In genomic region chr11:65644837-65645236, GRCh38 we compare ENCODE assay signal across 19 cellular contexts. TPM values are rescaled to one million over a fixed set of nuclear protein-coding genes. Genes with fewer than 3 reads are reported as not detected.
"Had no signal": no experiment of that assay in that cellular context is flagged by ENCODE, and none has a peak within 500 bp of the region (broad histone marks: within the 10 kb centered on the region; RNA-seq: fewer than 3 reads in every experiment).

No MANE protein-coding gene starts in this region.

- H3K4me3 Mint-ChIP-seq: activated CD8-positive, alpha-beta memory T cell treated with anti-CD3 and anti-CD28 coated beads, Interleukin-2, amount 10 ng/mL, durations not matched to agents 7 days and 5 days; activated naive CD8-positive, alpha-beta T cell treated with anti-CD3 and anti-CD28 coated beads, Interleukin-2, amount 10 ng/mL, durations not matched to agents 7 days and 5 days had no signal

- H3K27me3 ChIP-seq: brain microvascular endothelial cell, tibial artery had no signal

- DNase-seq: activated CD4-positive, alpha-beta T cell treated with anti-CD3 and anti-CD28 coated beads, Interleukin-2, amount 50 U/mL, for 48 hours; activated CD8-positive, alpha-beta memory T cell treated with anti-CD3 and anti-CD28 coated beads, Interleukin-2, amount 10 ng/mL, durations not matched to agents 7 days and 5 days; activated gamma-delta T cell; activated naive CD8-positive, alpha-beta T cell treated with anti-CD3 and anti-CD28 coated beads, Interleukin-2, amount 10 ng/mL, durations not matched to agents 7 days and 5 days; activated T-cell treated with anti-CD3 and anti-CD28 coated beads, Interleukin-2, amount 50 U/mL, for 1 hour; anterior cingulate cortex; brain microvascular endothelial cell; effector memory CD4-positive, alpha-beta T cell; gastrocnemius medialis; heart right ventricle; left colon; lower lobe of right lung; midbrain; stimulated activated CD4-positive, alpha-beta T cell treated with anti-CD3 and anti-CD28 coated beads, Interleukin-12 subunit alpha, Interleukin-12 subunit beta, amount 100 ng/mL, for 4 hours; T-helper 9 cell; tibial artery had no signal

- H3K27ac Mint-ChIP-seq: activated naive CD8-positive, alpha-beta T cell treated with anti-CD3 and anti-CD28 coated beads, Interleukin-2, amount 10 ng/mL, durations not matched to agents 7 days and 5 days had no signal

- H3K4me1 ChIP-seq: parathyroid adenoma had no signal

- H3K9me3 ChIP-seq: gastrocnemius medialis, heart right ventricle, lower lobe of right lung, tibial artery had no signal

- H3K9me3 Mint-ChIP-seq: activated naive CD8-positive, alpha-beta T cell treated with anti-CD3 and anti-CD28 coated beads, Interleukin-2, amount 10 ng/mL, durations not matched to agents 7 days and 5 days had no signal

- H3K4me3 ChIP-seq: gastrocnemius medialis, heart right ventricle, lower lobe of right lung, tibial artery had no signal

- H3K27me3 Mint-ChIP-seq: activated CD8-positive, alpha-beta memory T cell treated with anti-CD3 and anti-CD28 coated beads, Interleukin-2, amount 10 ng/mL, durations not matched to agents 7 days and 5 days; activated naive CD8-positive, alpha-beta T cell treated with anti-CD3 and anti-CD28 coated beads, Interleukin-2, amount 10 ng/mL, durations not matched to agents 7 days and 5 days had no signal

- H3K9ac ChIP-seq: parathyroid adenoma had no signal

- H3K27ac ChIP-seq: brain microvascular endothelial cell, gastrocnemius medialis, heart right ventricle, lower lobe of right lung, parathyroid adenoma, tibial artery had no signal

- ATAC-seq: activated CD4-positive, CD25-positive, alpha-beta regulatory T cell treated with anti-CD3 and anti-CD28 coated beads, Interleukin-2, amount 50 U/mL, for 24 hours; activated CD8-positive, alpha-beta memory T cell treated with anti-CD3 and anti-CD28 coated beads, Interleukin-2, amount 10 ng/mL, durations not matched to agents 7 days and 5 days; gastrocnemius medialis; heart right ventricle; lower lobe of right lung had no signal

RNA-seq across cellular contexts. Expression of gene KCNK7, which starts 49.2 kb away (rescaled TPM):
- total RNA-seq: myocyte had no signal
